Comparison of ENCODE assay signal across 8 cellular contexts in genomic region chr7:5695037-5695708, GRCh38.
A peak's percentile ranks its signal among the peaks of the same experiment; 100 is the strongest.
DNase-seq lines count a peak whose midpoint lies in the region; ATAC-seq and TF ChIP-seq lines count a peak whose summit lies in the region.

No MANE protein-coding gene starts in this region.

- no peaks in the 10 kb centered on the region for H3K9me3 Mint-ChIP-seq in activated CD4-positive, alpha-beta T cell treated with anti-CD3 and anti-CD28 coated beads for 36 hours (ENCODE audit: low read depth)
- H3K9me3 Mint-ChIP-seq in dendritic cell treated with granulocyte-macrophage colony-stimulating factor and Interleukin-4, amounts not matched to agents 40 ng/mL and 50 ng/mL, for 4 days, result no peaks in the 10 kb centered on the region
- no peaks in the 10 kb centered on the region for H3K9me3 Mint-ChIP-seq in nephron progenitor cell

- H3K36me3 Mint-ChIP-seq in activated CD4-positive, alpha-beta T cell treated with anti-CD3 and anti-CD28 coated beads for 36 hours (ENCODE audit: low read depth), result peaks cover 37% of the 10 kb centered on the region
- peaks cover 46% of the 10 kb centered on the region for H3K36me3 Mint-ChIP-seq in dendritic cell treated with granulocyte-macrophage colony-stimulating factor and Interleukin-4, amounts not matched to agents 40 ng/mL and 50 ng/mL, for 4 days (ENCODE audit: low read depth)
- H3K36me3 Mint-ChIP-seq in nephron progenitor cell (ENCODE audit: low read depth), result peaks cover 21% of the 10 kb centered on the region

- peaks cover 99% of the 10 kb centered on the region for H3K4me1 Mint-ChIP-seq in activated CD4-positive, alpha-beta T cell treated with anti-CD3 and anti-CD28 coated beads for 36 hours
- H3K4me1 Mint-ChIP-seq in dendritic cell treated with granulocyte-macrophage colony-stimulating factor and Interleukin-4, amounts not matched to agents 40 ng/mL and 50 ng/mL, for 4 days (ENCODE audit: low read depth), result peaks cover 86% of the 10 kb centered on the region
- H3K4me1 Mint-ChIP-seq in nephron progenitor cell, result peaks cover 93% of the 10 kb centered on the region

- POLR2A ChIA-PET in activated CD4-positive, alpha-beta T cell treated with anti-CD3 and anti-CD28 coated beads for 36 hours (lab: Charles Lee), result interaction anchor here (0.6 kb wide), 3 partner anchors 17 to 297 kb away, joined by 3 read pairs; no protein-coding TSS in a partner anchor

- no peak for TF ChIP-seq CTCF in nephron progenitor cell (IDR thresholded peaks at IDR 0.05)

- peak; percentile 87 for DNase-seq in activated CD4-positive, alpha-beta T cell treated with anti-CD3 and anti-CD28 coated beads for 36 hours
- DNase-seq in nephron progenitor cell (no peak), stromal cell of bone marrow (ENCODE audit: low read depth) (peak; percentile 80), retina (no peak), NCI-H69 (lab: John Stamatoyannopoulos, UW) (no peak)

- no peaks in the 10 kb centered on the region for H3K27me3 Mint-ChIP-seq in activated CD4-positive, alpha-beta T cell treated with anti-CD3 and anti-CD28 coated beads for 36 hours
- H3K27me3 Mint-ChIP-seq in dendritic cell treated with granulocyte-macrophage colony-stimulating factor and Interleukin-4, amounts not matched to agents 40 ng/mL and 50 ng/mL, for 4 days, result no peaks in the 10 kb centered on the region
- no peaks in the 10 kb centered on the region for H3K27me3 Mint-ChIP-seq in nephron progenitor cell (ENCODE audit: low read depth, poor library complexity)

- peak; percentile 32 for ATAC-seq in GM18858 (IDR thresholded peaks at IDR 0.05; ENCODE audit: unreplicated experiment)
- ATAC-seq in HG03175 (IDR thresholded peaks at IDR 0.05; ENCODE audit: unreplicated experiment), result peak; percentile 42
- peak; percentile 78 for ATAC-seq in activated CD4-positive, alpha-beta T cell treated with anti-CD3 and anti-CD28 coated beads for 36 hours

- CTCF ChIA-PET in activated CD4-positive, alpha-beta T cell treated with anti-CD3 and anti-CD28 coated beads for 36 hours (lab: Charles Lee), result interaction anchor here (0.7 to 12.4 kb wide), 8 partner anchors 6 to 201 kb away, joined by 3 to 127 read pairs (median 4); no protein-coding TSS in a partner anchor

- peak overlapping the region; percentile 84 for H3K4me3 Mint-ChIP-seq in activated CD4-positive, alpha-beta T cell treated with anti-CD3 and anti-CD28 coated beads for 36 hours
- peak overlapping the region; percentile 57 for H3K4me3 Mint-ChIP-seq in dendritic cell treated with granulocyte-macrophage colony-stimulating factor and Interleukin-4, amounts not matched to agents 40 ng/mL and 50 ng/mL, for 4 days
- no peak overlapping the region for H3K4me3 Mint-ChIP-seq in nephron progenitor cell

- intact Hi-C loops in activated CD4-positive, alpha-beta T cell treated with anti-CD3 and anti-CD28 coated beads for 36 hours (cut with DNase I, micrococcal nuclease), result loop anchor here (2.0 to 10.0 kb wide), 3 partner anchors 64 to 300 kb away; no protein-coding TSS in a partner anchor
- intact Hi-C loops in dendritic cell treated with granulocyte-macrophage colony-stimulating factor and Interleukin-4, amounts not matched to agents 40 ng/mL and 50 ng/mL, for 4 days (cut with micrococcal nuclease), result no loop called here

- peak overlapping the region; percentile 96 for H3K27ac Mint-ChIP-seq in activated CD4-positive, alpha-beta T cell treated with anti-CD3 and anti-CD28 coated beads for 36 hours
- H3K27ac Mint-ChIP-seq in dendritic cell treated with granulocyte-macrophage colony-stimulating factor and Interleukin-4, amounts not matched to agents 40 ng/mL and 50 ng/mL, for 4 days, result peak overlapping the region; percentile 86
- H3K27ac Mint-ChIP-seq in nephron progenitor cell, result peak overlapping the region; percentile 92

Comparison
In these comparisons a context has a peak if more than half of its experiments do, and no peak if none do; other contexts are left out.
1. DNase-seq: peak in activated CD4-positive, alpha-beta T cell treated with anti-CD3 and anti-CD28 coated beads for 36 hours (single experiment) and stromal cell of bone marrow (single experiment); none in nephron progenitor cell (single experiment), retina (single experiment) and NCI-H69 (single experiment).
2. Peak in every context shown above with its lines, with median percentiles within 50 percentile points of each other: ATAC-seq and H3K27ac Mint-ChIP-seq.